ENCODE assay signal across 19 cellular contexts in genomic region chr3:194001728-194002459, GRCh38.
DNase-seq lines count a peak whose midpoint lies in the region; ATAC-seq and TF ChIP-seq lines count a peak whose summit lies in the region.
"Had no signal": no experiment of that assay in that cellular context is flagged by ENCODE, and none has a peak within 500 bp of the region (broad histone marks: within the 10 kb centered on the region; RNA-seq: fewer than 3 reads in every experiment).

No MANE protein-coding gene starts in this region.

- no peaks in the 10 kb centered on the region for H3K36me3 Mint-ChIP-seq in CD8-positive, alpha-beta T cell
- H3K36me3 Mint-ChIP-seq in IgD-negative memory B cell, result no peaks in the 10 kb centered on the region

- H3K27me3 Mint-ChIP-seq in CD8-positive, alpha-beta T cell (ENCODE audit: low read depth), result peaks cover 37% of the 10 kb centered on the region
- peaks cover 12% of the 10 kb centered on the region for H3K27me3 Mint-ChIP-seq in IgD-negative memory B cell

- no peak overlapping the region for H3K27ac Mint-ChIP-seq in CD8-positive, alpha-beta T cell
- peak overlapping the region in 1 of 3 donors; percentile 47 for H3K27ac Mint-ChIP-seq in IgD-negative memory B cell
- H3K27ac Mint-ChIP-seq: CD4-positive, alpha-beta T cell; immature natural killer cell had no signal

- TF ChIP-seq CTCF in CD8-positive, alpha-beta T cell (IDR thresholded peaks at IDR 0.05), result no peak
- TF ChIP-seq CTCF in foreskin keratinocyte (conservative IDR thresholded peaks at IDR 0.05), result no peak
- TF ChIP-seq CTCF in psoas muscle (IDR thresholded peaks at IDR 0.05), result no peak

- H3K4me1 Mint-ChIP-seq in CD8-positive, alpha-beta T cell (ENCODE audit: low read depth), result peaks cover 13% of the 10 kb centered on the region
- peaks cover 23 to 47% (median 33%) of the 10 kb centered on the region in 3 donors for H3K4me1 Mint-ChIP-seq in IgD-negative memory B cell

- DNase-seq in CD8-positive, alpha-beta T cell, result no peak
- no peak for DNase-seq in foreskin keratinocyte
- DNase-seq in psoas muscle, result no peak
- DNase-seq in NCI-H2227 (lab: John Stamatoyannopoulos, UW; ENCODE audit: unreplicated experiment), result no peak
- no peak for DNase-seq in NCI-H1092 treated with DMSO at 0.1 percent for 48 hours (lab: John Stamatoyannopoulos, UW)
- DNase-seq: activated CD4-positive, alpha-beta T cell treated with anti-CD3 and anti-CD28 coated beads for 4 hours; activated naive CD4-positive, alpha-beta T cell treated with anti-CD3 and anti-CD28 coated beads, Interleukin-2, amount 50 U/mL, for 16 hours; CD4-positive, alpha-beta T cell; DND-41; dorsolateral prefrontal cortex; esophagus squamous epithelium; head of caudate nucleus; immature natural killer cell; midbrain; NCI-H1436; NCI-H2171 treated with DMSO at 0.1 percent for 48 hours; SK-N-SH had no signal

- CTCF ChIA-PET in CD8-positive, alpha-beta T cell (lab: Charles Lee), result no interaction called here

- H3K9me3 Mint-ChIP-seq in CD8-positive, alpha-beta T cell, result no peaks in the 10 kb centered on the region
- no peaks in the 10 kb centered on the region for H3K9me3 Mint-ChIP-seq in IgD-negative memory B cell
- H3K9me3 Mint-ChIP-seq: CD4-positive, alpha-beta T cell; immature natural killer cell had no signal

- no peak overlapping the region for H3K4me3 ChIP-seq in CD8-positive, alpha-beta T cell (ENCODE audit: low read depth, low read length)
- no peak overlapping the region for H3K4me3 ChIP-seq in psoas muscle

- 87 to 89% (median 88%) methylated on average over 20 of the region's 20 CpGs for WGBS in psoas muscle, 3 donors

- ATAC-seq in CD8-positive, alpha-beta T cell, result no peak
- ATAC-seq in foreskin keratinocyte, result no peak
- ATAC-seq in psoas muscle, result no peak
- no peak for ATAC-seq in HG02870 (IDR thresholded peaks at IDR 0.05; ENCODE audit: unreplicated experiment)

- no peaks in the 10 kb centered on the region for H3K36me3 ChIP-seq in CD8-positive, alpha-beta T cell (ENCODE audit: insufficient read depth, low read length)
- no peaks in the 10 kb centered on the region for H3K36me3 ChIP-seq in psoas muscle (ENCODE audit: insufficient read depth in 1 of 2, low read depth in 1 of 2)
- H3K36me3 ChIP-seq: esophagus squamous epithelium had no signal

- H3K4me3 Mint-ChIP-seq in CD8-positive, alpha-beta T cell, result peak overlapping the region; percentile 3
- peak overlapping the region in 3 of 4 donors; percentile 61 to 75 (median 68) for H3K4me3 Mint-ChIP-seq in IgD-negative memory B cell
- H3K4me3 Mint-ChIP-seq: CD4-positive, alpha-beta T cell had no signal

- H3K9me3 ChIP-seq in CD8-positive, alpha-beta T cell (ENCODE audit: low read length), result no peaks in the 10 kb centered on the region
- no peaks in the 10 kb centered on the region for H3K9me3 ChIP-seq in psoas muscle
- H3K9me3 ChIP-seq: esophagus squamous epithelium, SK-N-SH had no signal

- POLR2A ChIA-PET in CD8-positive, alpha-beta T cell (lab: Charles Lee), result no interaction called here

- H3K27ac ChIP-seq in CD8-positive, alpha-beta T cell (ENCODE audit: low read depth, low read length), result no peak overlapping the region
- peak overlapping the region; percentile 93 for H3K27ac ChIP-seq in foreskin keratinocyte
- peak overlapping the region; percentile 88 for H3K27ac ChIP-seq in psoas muscle

- intact Hi-C loops in CD8-positive, alpha-beta T cell (cut with DNase I, micrococcal nuclease), result no loop called here
- intact Hi-C loops in psoas muscle (cut with DNase I), result loop anchor here (5.0 to 10.0 kb wide), 5 partner anchors 45 to 313 kb away; no protein-coding TSS in a partner anchor

- no peaks in the 10 kb centered on the region for H3K4me1 ChIP-seq in CD8-positive, alpha-beta T cell (ENCODE audit: insufficient read depth, low read length)
- peaks cover 9% of the 10 kb centered on the region for H3K4me1 ChIP-seq in foreskin keratinocyte
- peaks cover 59% of the 10 kb centered on the region for H3K4me1 ChIP-seq in psoas muscle

- H3K27me3 ChIP-seq in CD8-positive, alpha-beta T cell (ENCODE audit: insufficient read depth, low read length), result no peaks in the 10 kb centered on the region
- H3K27me3 ChIP-seq in foreskin keratinocyte, result no peaks in the 10 kb centered on the region
- no peaks in the 10 kb centered on the region for H3K27me3 ChIP-seq in psoas muscle (ENCODE audit: insufficient read depth in 3 of 3, low read length in 2 of 3)

Comparison
In these comparisons a context has a peak if more than half of its experiments do, and no peak if none do; other contexts are left out.
1. intact Hi-C loops: an anchor here in psoas muscle (5.0 to 10.0 kb wide); none called in CD8-positive, alpha-beta T cell.